1 cellular context compared by ENCODE assay signal in the genomic region with DNA sequence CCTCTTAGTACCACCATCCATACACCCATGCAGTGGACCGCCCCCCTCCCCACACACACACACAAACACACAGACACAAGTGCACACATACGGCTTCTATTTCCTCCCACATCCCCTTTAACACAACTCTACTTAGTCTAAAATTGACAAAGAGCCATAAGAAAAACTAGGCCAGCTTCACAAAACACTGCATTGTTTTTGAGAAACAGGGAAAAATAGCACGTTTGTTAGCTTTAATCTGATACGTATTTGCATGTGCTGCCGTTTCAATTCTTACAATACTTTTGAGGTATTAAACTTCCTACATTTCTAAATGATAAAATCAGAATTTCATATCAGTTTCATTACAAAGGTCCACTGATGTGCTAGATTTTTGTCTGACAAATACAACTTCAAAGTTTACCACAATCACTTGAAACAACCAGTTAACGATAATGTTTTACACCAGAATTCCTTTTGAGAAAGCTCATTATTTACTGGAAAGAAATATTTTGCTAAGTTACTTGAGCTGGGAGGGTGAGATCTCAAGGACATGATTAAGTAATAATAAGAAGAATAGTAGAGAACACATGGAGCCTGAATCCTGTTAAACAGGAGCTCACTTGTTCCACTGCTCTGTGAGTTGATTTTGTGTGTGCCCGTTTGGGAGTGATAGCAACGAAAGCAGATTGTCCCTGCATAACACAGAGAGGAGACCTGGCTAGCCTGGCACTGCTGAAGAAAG.
TF ChIP-seq lines count a peak whose summit lies in the region.

No MANE protein-coding gene starts in this region.

TF ChIP-seq in GM23338, 12 proteins besides CTCF, POLR2A, EP300 and RAD21:
- TF ChIP-seq JUNB (IDR thresholded peaks at IDR 0.05; ENCODE audit: unreplicated experiment) = no peak
- TF ChIP-seq, protein P1, sequence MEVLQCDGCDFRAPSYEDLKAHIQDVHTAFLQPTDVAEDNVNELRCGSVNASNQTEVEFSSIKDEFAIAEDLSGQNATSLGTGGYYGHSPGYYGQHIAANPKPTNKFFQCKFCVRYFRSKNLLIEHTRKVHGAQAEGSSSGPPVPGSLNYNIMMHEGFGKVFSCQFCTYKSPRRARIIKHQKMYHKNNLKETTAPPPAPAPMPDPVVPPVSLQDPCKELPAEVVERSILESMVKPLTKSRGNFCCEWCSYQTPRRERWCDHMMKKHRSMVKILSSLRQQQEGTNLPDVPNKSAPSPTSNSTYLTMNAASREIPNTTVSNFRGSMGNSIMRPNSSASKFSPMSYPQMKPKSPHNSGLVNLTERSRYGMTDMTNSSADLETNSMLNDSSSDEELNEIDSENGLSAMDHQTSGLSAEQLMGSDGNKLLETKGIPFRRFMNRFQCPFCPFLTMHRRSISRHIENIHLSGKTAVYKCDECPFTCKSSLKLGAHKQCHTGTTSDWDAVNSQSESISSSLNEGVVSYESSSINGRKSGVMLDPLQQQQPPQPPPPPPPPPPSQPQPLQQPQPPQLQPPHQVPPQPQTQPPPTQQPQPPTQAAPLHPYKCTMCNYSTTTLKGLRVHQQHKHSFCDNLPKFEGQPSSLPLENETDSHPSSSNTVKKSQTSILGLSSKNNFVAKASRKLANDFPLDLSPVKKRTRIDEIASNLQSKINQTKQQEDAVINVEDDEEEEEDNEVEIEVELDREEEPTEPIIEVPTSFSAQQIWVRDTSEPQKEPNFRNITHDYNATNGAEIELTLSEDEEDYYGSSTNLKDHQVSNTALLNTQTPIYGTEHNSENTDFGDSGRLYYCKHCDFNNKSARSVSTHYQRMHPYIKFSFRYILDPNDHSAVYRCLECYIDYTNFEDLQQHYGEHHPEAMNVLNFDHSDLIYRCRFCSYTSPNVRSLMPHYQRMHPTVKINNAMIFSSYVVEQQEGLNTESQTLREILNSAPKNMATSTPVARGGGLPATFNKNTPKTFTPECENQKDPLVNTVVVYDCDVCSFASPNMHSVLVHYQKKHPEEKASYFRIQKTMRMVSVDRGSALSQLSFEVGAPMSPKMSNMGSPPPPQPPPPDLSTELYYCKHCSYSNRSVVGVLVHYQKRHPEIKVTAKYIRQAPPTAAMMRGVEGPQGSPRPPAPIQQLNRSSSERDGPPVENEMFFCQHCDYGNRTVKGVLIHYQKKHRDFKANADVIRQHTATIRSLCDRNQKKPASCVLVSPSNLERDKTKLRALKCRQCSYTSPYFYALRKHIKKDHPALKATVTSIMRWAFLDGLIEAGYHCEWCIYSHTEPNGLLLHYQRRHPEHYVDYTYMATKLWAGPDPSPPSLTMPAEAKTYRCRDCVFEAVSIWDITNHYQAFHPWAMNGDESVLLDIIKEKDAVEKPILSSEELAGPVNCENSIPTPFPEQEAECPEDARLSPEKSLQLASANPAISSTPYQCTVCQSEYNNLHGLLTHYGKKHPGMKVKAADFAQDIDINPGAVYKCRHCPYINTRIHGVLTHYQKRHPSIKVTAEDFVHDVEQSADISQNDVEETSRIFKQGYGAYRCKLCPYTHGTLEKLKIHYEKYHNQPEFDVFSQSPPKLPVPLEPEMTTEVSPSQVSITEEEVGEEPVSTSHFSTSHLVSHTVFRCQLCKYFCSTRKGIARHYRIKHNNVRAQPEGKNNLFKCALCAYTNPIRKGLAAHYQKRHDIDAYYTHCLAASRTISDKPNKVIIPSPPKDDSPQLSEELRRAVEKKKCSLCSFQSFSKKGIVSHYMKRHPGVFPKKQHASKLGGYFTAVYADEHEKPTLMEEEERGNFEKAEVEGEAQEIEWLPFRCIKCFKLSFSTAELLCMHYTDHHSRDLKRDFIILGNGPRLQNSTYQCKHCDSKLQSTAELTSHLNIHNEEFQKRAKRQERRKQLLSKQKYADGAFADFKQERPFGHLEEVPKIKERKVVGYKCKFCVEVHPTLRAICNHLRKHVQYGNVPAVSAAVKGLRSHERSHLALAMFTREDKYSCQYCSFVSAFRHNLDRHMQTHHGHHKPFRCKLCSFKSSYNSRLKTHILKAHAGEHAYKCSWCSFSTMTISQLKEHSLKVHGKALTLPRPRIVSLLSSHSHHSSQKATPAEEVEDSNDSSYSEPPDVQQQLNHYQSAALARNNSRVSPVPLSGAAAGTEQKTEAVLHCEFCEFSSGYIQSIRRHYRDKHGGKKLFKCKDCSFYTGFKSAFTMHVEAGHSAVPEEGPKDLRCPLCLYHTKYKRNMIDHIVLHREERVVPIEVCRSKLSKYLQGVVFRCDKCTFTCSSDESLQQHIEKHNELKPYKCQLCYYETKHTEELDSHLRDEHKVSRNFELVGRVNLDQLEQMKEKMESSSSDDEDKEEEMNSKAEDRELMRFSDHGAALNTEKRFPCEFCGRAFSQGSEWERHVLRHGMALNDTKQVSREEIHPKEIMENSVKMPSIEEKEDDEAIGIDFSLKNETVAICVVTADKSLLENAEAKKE (CRISPR knock-in tag; IDR thresholded peaks at IDR 0.05) = no peak
- TF ChIP-seq, protein P2, sequence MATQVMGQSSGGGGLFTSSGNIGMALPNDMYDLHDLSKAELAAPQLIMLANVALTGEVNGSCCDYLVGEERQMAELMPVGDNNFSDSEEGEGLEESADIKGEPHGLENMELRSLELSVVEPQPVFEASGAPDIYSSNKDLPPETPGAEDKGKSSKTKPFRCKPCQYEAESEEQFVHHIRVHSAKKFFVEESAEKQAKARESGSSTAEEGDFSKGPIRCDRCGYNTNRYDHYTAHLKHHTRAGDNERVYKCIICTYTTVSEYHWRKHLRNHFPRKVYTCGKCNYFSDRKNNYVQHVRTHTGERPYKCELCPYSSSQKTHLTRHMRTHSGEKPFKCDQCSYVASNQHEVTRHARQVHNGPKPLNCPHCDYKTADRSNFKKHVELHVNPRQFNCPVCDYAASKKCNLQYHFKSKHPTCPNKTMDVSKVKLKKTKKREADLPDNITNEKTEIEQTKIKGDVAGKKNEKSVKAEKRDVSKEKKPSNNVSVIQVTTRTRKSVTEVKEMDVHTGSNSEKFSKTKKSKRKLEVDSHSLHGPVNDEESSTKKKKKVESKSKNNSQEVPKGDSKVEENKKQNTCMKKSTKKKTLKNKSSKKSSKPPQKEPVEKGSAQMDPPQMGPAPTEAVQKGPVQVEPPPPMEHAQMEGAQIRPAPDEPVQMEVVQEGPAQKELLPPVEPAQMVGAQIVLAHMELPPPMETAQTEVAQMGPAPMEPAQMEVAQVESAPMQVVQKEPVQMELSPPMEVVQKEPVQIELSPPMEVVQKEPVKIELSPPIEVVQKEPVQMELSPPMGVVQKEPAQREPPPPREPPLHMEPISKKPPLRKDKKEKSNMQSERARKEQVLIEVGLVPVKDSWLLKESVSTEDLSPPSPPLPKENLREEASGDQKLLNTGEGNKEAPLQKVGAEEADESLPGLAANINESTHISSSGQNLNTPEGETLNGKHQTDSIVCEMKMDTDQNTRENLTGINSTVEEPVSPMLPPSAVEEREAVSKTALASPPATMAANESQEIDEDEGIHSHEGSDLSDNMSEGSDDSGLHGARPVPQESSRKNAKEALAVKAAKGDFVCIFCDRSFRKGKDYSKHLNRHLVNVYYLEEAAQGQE (IDR thresholded peaks at IDR 0.05; ENCODE audit: unreplicated experiment) = no peak
- no peak for TF ChIP-seq POLR2AphosphoS5 (IDR thresholded peaks at IDR 0.05; ENCODE audit: low read depth)
- TF ChIP-seq, protein P3, sequence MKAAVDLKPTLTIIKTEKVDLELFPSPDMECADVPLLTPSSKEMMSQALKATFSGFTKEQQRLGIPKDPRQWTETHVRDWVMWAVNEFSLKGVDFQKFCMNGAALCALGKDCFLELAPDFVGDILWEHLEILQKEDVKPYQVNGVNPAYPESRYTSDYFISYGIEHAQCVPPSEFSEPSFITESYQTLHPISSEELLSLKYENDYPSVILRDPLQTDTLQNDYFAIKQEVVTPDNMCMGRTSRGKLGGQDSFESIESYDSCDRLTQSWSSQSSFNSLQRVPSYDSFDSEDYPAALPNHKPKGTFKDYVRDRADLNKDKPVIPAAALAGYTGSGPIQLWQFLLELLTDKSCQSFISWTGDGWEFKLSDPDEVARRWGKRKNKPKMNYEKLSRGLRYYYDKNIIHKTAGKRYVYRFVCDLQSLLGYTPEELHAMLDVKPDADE (IDR thresholded peaks at IDR 0.05) = no peak
- TF ChIP-seq EZH2 (IDR thresholded peaks at IDR 0.05; ENCODE audit: low read depth, unreplicated experiment) = no peak
- no peak for TF ChIP-seq CREB1 (CRISPR knock-in tag; IDR thresholded peaks at IDR 0.05; ENCODE audit: low read depth)
- no peak for TF ChIP-seq STAT1 (IDR thresholded peaks at IDR 0.05; ENCODE audit: unreplicated experiment)
- TF ChIP-seq ZNF331 (CRISPR knock-in tag; IDR thresholded peaks at IDR 0.05; ENCODE audit: low read depth) = no peak
